ENCODE assay signal across 31 cellular contexts in the genomic region with DNA sequence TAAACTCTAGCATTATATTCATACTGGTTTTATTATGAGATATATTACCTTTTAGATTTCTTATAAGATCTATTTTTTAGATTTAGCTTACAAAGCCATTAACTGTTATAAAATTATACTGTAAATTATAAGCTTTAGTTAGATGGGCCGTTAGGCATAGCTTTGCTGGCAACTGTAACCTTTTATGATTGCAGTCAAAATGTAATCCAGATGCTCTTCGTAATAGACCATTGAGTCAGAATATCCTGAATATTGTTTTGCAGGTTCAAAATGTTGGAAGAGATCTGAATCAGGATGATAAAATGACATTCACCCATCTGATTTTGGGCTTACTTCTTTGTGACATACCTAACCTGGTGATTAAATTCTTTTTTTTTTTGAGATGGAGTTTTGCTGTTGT.
"Had no signal": no experiment of that assay in that cellular context is flagged by ENCODE, and none has a peak within 500 bp of the region (broad histone marks: within the 10 kb centered on the region; RNA-seq: fewer than 3 reads in every experiment).

No MANE protein-coding gene starts in this region.

- H3K27me3 Mint-ChIP-seq: activated CD8-positive, alpha-beta memory T cell treated with anti-CD3 and anti-CD28 coated beads, Interleukin-2, amount 10 ng/mL, durations not matched to agents 7 days and 5 days; activated naive CD8-positive, alpha-beta T cell; activated naive CD8-positive, alpha-beta T cell treated with anti-CD3 and anti-CD28 coated beads, Interleukin-2, amount 50 U/mL, for 24 hours had no signal

- H3K36me3 ChIP-seq: SJCRH30 had no signal

- H3K4me1 Mint-ChIP-seq: activated B cell treated with CpG ODN at 0.5 μM for 24 hours; activated CD4-positive, alpha-beta memory T cell treated with anti-CD3 and anti-CD28 coated beads, Interleukin-2, amount 10 ng/mL, durations not matched to agents 7 days and 5 days; activated CD8-positive, alpha-beta memory T cell treated with anti-CD3 and anti-CD28 coated beads, Interleukin-2, amount 10 ng/mL, durations not matched to agents 7 days and 5 days; activated naive CD4-positive, alpha-beta T cell treated with anti-CD3 and anti-CD28 coated beads, Interleukin-2, amount 10 ng/mL, durations not matched to agents 7 days and 5 days; activated naive CD8-positive, alpha-beta T cell treated with anti-CD3 and anti-CD28 coated beads, Interleukin-2, amount 50 U/mL, for 24 hours; central memory CD8-positive, alpha-beta T cell had no signal

- H3K27ac Mint-ChIP-seq: activated B cell treated with CpG ODN at 0.5 μM for 24 hours; activated CD4-positive, alpha-beta memory T cell treated with anti-CD3 and anti-CD28 coated beads, Interleukin-2, amount 10 ng/mL, durations not matched to agents 7 days and 5 days; activated CD8-positive, alpha-beta memory T cell treated with anti-CD3 and anti-CD28 coated beads, Interleukin-2, amount 10 ng/mL, durations not matched to agents 7 days and 5 days; activated naive CD4-positive, alpha-beta T cell treated with anti-CD3 and anti-CD28 coated beads, Interleukin-2, amount 10 ng/mL, durations not matched to agents 7 days and 5 days; activated naive CD8-positive, alpha-beta T cell; activated naive CD8-positive, alpha-beta T cell treated with anti-CD3 and anti-CD28 coated beads, Interleukin-2, amount 50 U/mL, for 24 hours had no signal

- H3K9me3 Mint-ChIP-seq: activated B cell treated with CpG ODN at 0.5 μM for 24 hours; activated CD4-positive, alpha-beta memory T cell treated with anti-CD3 and anti-CD28 coated beads, Interleukin-2, amount 10 ng/mL, durations not matched to agents 7 days and 5 days; activated naive CD4-positive, alpha-beta T cell treated with anti-CD3 and anti-CD28 coated beads, Interleukin-2, amount 10 ng/mL, durations not matched to agents 7 days and 5 days; central memory CD8-positive, alpha-beta T cell had no signal

- H3K4me3 ChIP-seq: SJCRH30, SK-N-MC had no signal

- DNase-seq: activated B cell treated with CpG ODN at 0.5 μM for 24 hours; activated CD4-positive, alpha-beta memory T cell treated with anti-CD3 and anti-CD28 coated beads, Interleukin-2, amount 10 ng/mL, durations not matched to agents 7 days and 5 days; activated CD4-positive, alpha-beta T cell treated with anti-CD3 and anti-CD28 coated beads for 48 hours; activated CD4-positive, CD25-positive, alpha-beta regulatory T cell treated with anti-CD3 and anti-CD28 coated beads, Interleukin-2, amount 50 U/mL, for 72 hours; activated CD8-positive, alpha-beta memory T cell treated with anti-CD3 and anti-CD28 coated beads for 24 hours; activated CD8-positive, alpha-beta memory T cell treated with anti-CD3 and anti-CD28 coated beads, Interleukin-2, amount 10 ng/mL, durations not matched to agents 7 days and 5 days; activated CD8-positive, alpha-beta memory T cell treated with anti-CD3 and anti-CD28 coated beads, Interleukin-2, amount 50 U/mL, for 48 hours; activated effector memory CD4-positive, alpha-beta T cell treated with Interleukin-2 at 50 U/mL for 16 hours; activated naive CD4-positive, alpha-beta T cell treated with anti-CD3 and anti-CD28 coated beads, Interleukin-2, amount 10 ng/mL, durations not matched to agents 7 days and 5 days; activated naive CD8-positive, alpha-beta T cell treated with anti-CD3 and anti-CD28 coated beads, Interleukin-2, amount 50 U/mL, for 24 hours; activated T-cell treated with anti-CD3 and anti-CD28 coated beads, Interleukin-2, amount 50 U/mL, for 48 hours; amniotic stem cell; aorta; brain microvascular endothelial cell; NCI-H1092 treated with DMSO at 0.1 percent for 48 hours; NCI-H1417; NCI-H187 treated with DMSO at 0.1 percent for 48 hours; NCI-H2081; NCI-H2171 treated with DMSO at 0.1 percent for 48 hours; NCI-H226; NCI-H446 treated with DMSO at 0.1 percent for 48 hours; NCI-H524; SHP77; SJCRH30; SW 1271; T-helper 1 cell; T-helper 2 cell; T-helper 9 cell had no signal

- H3K4me3 Mint-ChIP-seq: activated B cell treated with CpG ODN at 0.5 μM for 24 hours; activated CD4-positive, alpha-beta memory T cell treated with anti-CD3 and anti-CD28 coated beads, Interleukin-2, amount 10 ng/mL, durations not matched to agents 7 days and 5 days; activated CD8-positive, alpha-beta memory T cell treated with anti-CD3 and anti-CD28 coated beads, Interleukin-2, amount 10 ng/mL, durations not matched to agents 7 days and 5 days; activated naive CD4-positive, alpha-beta T cell treated with anti-CD3 and anti-CD28 coated beads, Interleukin-2, amount 10 ng/mL, durations not matched to agents 7 days and 5 days; activated naive CD8-positive, alpha-beta T cell; activated naive CD8-positive, alpha-beta T cell treated with anti-CD3 and anti-CD28 coated beads, Interleukin-2, amount 50 U/mL, for 24 hours; central memory CD8-positive, alpha-beta T cell had no signal

- H3K4me1 ChIP-seq: SJCRH30 had no signal

- H3K27me3 ChIP-seq: brain microvascular endothelial cell, SJCRH30 had no signal

- H3K36me3 Mint-ChIP-seq: activated CD8-positive, alpha-beta memory T cell treated with anti-CD3 and anti-CD28 coated beads, Interleukin-2, amount 10 ng/mL, durations not matched to agents 7 days and 5 days; activated naive CD4-positive, alpha-beta T cell treated with anti-CD3 and anti-CD28 coated beads, Interleukin-2, amount 10 ng/mL, durations not matched to agents 7 days and 5 days had no signal
